24 cellular contexts compared by ENCODE assay signal in the genomic region with DNA sequence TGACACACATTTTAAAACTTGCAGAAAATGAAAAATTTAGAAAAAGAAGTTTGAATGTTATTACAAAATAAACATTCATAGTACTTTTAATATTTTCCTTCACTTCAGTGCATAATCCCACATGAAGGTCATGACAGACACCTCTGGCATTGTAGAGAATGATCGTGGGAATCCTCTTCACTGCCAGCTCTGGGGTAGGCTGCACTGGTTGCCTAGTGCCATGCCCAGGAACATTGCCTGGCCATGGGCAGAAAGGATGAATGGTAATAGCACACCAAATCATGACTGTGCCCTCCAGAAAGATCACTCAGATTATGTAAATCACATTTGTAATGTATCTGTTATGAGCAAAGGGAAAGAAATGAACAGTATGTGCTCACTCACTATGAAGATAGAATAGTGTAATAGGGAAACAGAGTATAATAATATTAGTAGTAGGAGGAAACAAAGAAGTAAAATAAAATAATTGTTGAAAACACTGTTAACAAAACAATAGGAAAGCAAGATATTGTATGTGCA.
DNase-seq lines count a peak whose midpoint lies in the region; ATAC-seq, FAIRE-seq and TF ChIP-seq lines count a peak whose summit lies in the region.
"Had no signal": no experiment of that assay in that cellular context is flagged by ENCODE, and none has a peak within 500 bp of the region (broad histone marks: within the 10 kb centered on the region; RNA-seq: fewer than 3 reads in every experiment).

No MANE protein-coding gene starts in this region.

- no peak for TF ChIP-seq CTCF in HFFc6 (IDR thresholded peaks at IDR 0.05)
- no peak for TF ChIP-seq CTCF in astrocyte (IDR thresholded peaks at IDR 0.05; ENCODE audit: insufficient read depth, low read depth, low read length)
- TF ChIP-seq CTCF in fibroblast of the aortic adventitia (IDR thresholded peaks at IDR 0.05; ENCODE audit: insufficient read depth, low read length), result no peak
- TF ChIP-seq CTCF in esophagus squamous epithelium (IDR thresholded peaks at IDR 0.05), result no peak

- H3K9me3 Mint-ChIP-seq in HFFc6 (no peaks in the 10 kb centered on the region), astrocyte (ENCODE audit: unreplicated experiment) (no peaks in the 10 kb centered on the region)

- H3K27ac ChIP-seq in ACC112 (ENCODE audit: low read depth, low read length) (peak overlapping the region; percentile 21; the same call in 1 of the 2 replicates), astrocyte (ENCODE audit: low read depth, low read length) (no peak overlapping the region), esophagus squamous epithelium (no peak overlapping the region)
- H3K27ac ChIP-seq: adrenal gland, BLaER1, parathyroid adenoma, sigmoid colon, upper lobe of left lung had no signal

- peaks cover 19% of the 10 kb centered on the region for H3K4me1 ChIP-seq in ACC112 (ENCODE audit: control insufficient read depth, insufficient read depth, low read length, unreplicated experiment)
- H3K4me1 ChIP-seq in astrocyte (ENCODE audit: insufficient read depth, low read length), result no peaks in the 10 kb centered on the region
- H3K4me1 ChIP-seq in esophagus squamous epithelium, result no peaks in the 10 kb centered on the region
- H3K4me1 ChIP-seq: adrenal gland, BLaER1, parathyroid adenoma, sigmoid colon, upper lobe of left lung had no signal

- no peaks in the 10 kb centered on the region for H3K36me3 Mint-ChIP-seq in HFFc6 (ENCODE audit: low read depth)
- H3K36me3 Mint-ChIP-seq in astrocyte (ENCODE audit: low read depth, unreplicated experiment), result no peaks in the 10 kb centered on the region
- H3K36me3 Mint-ChIP-seq: IgD-negative memory B cell, natural killer cell had no signal

- FAIRE-seq in astrocyte (lab: Jason Lieb, UNC), result no peak

- no peak overlapping the region for H3K4me2 ChIP-seq in astrocyte (ENCODE audit: low read length)
- H3K4me2 ChIP-seq: BLaER1 had no signal

- DNase-seq in HFFc6, result peak; percentile 25
- peak; percentile 12 for DNase-seq in astrocyte (ENCODE audit: low read depth)
- DNase-seq in fibroblast of the aortic adventitia (ENCODE audit: low read depth), result peak; percentile 16
- DNase-seq in NCI-H2107 (lab: John Stamatoyannopoulos, UW), result no peak
- DNase-seq in erythroblast (lab: John Stamatoyannopoulos, UW), result no peak
- DNase-seq in esophagus squamous epithelium (lab: John Stamatoyannopoulos, UW), result no peak
- DNase-seq: activated CD8-positive, alpha-beta T cell treated with anti-CD3 and anti-CD28 coated beads, Interleukin-2, amount 10 ng/mL, durations not matched to agents 7 days and 5 days; activated gamma-delta T cell treated with Interleukin-2 at 50 U/mL for 16 hours; Calu3; dermis blood vessel endothelial cell; H7; natural killer cell; NCI-H146; NCI-H748 treated with DMSO at 0.1 percent for 48 hours; sigmoid colon; upper lobe of left lung had no signal

- H4K20me1 ChIP-seq in astrocyte (ENCODE audit: insufficient read depth, low read length), result no peaks in the 10 kb centered on the region
- H4K20me1 ChIP-seq: BLaER1 had no signal

- H3K27ac Mint-ChIP-seq in HFFc6, result no peak overlapping the region; the same call in 1 of the 2 replicates
- H3K27ac Mint-ChIP-seq in astrocyte (ENCODE audit: unreplicated experiment), result no peak overlapping the region
- H3K27ac Mint-ChIP-seq: activated CD8-positive, alpha-beta T cell treated with anti-CD3 and anti-CD28 coated beads, Interleukin-2, amount 10 ng/mL, durations not matched to agents 7 days and 5 days; IgD-negative memory B cell; mesothelial cell of epicardium; natural killer cell had no signal

- no peaks in the 10 kb centered on the region for H3K27me3 ChIP-seq in ACC112 (ENCODE audit: insufficient read depth, low read length)
- H3K27me3 ChIP-seq in astrocyte (ENCODE audit: insufficient read depth, low read length), result no peaks in the 10 kb centered on the region
- H3K27me3 ChIP-seq in esophagus squamous epithelium, result no peaks in the 10 kb centered on the region
- H3K27me3 ChIP-seq: adrenal gland, BLaER1, sigmoid colon, upper lobe of left lung had no signal

- H3K27me3 Mint-ChIP-seq in HFFc6 (ENCODE audit: insufficient read depth) (no peaks in the 10 kb centered on the region), astrocyte (ENCODE audit: low read depth, unreplicated experiment) (no peaks in the 10 kb centered on the region)
- H3K27me3 Mint-ChIP-seq: IgD-negative memory B cell had no signal

- H3K79me2 ChIP-seq in ACC112 (ENCODE audit: control insufficient read depth, insufficient read depth, low read length, unreplicated experiment), result no peaks in the 10 kb centered on the region
- no peaks in the 10 kb centered on the region for H3K79me2 ChIP-seq in astrocyte (ENCODE audit: insufficient read depth, low read length)
- H3K79me2 ChIP-seq: parathyroid adenoma had no signal

- intact Hi-C loops in esophagus squamous epithelium (cut with DNase I), result no loop called here

- WGBS in esophagus squamous epithelium, 2 donors, result 50 to 83% methylated on average over 1 of the region's 1 CpG

- H3K36me3 ChIP-seq in ACC112 (ENCODE audit: insufficient read depth, low read length), result no peaks in the 10 kb centered on the region
- no peaks in the 10 kb centered on the region for H3K36me3 ChIP-seq in astrocyte (ENCODE audit: insufficient read depth, low read length)
- peaks cover 0 to 8% (median 0%) of the 10 kb centered on the region in 3 donors for H3K36me3 ChIP-seq in esophagus squamous epithelium
- H3K36me3 ChIP-seq: adrenal gland, BLaER1, sigmoid colon, upper lobe of left lung had no signal

- H2AFZ ChIP-seq in ACC112 (ENCODE audit: low read length, unreplicated experiment), result no peak overlapping the region
- H2AFZ ChIP-seq in astrocyte (ENCODE audit: low read depth, low read length), result no peak overlapping the region
- H2AFZ ChIP-seq: parathyroid adenoma had no signal

- H3K4me3 ChIP-seq in ACC112 (ENCODE audit: low read depth, low read length) (no peak overlapping the region), astrocyte (ENCODE audit: insufficient read depth, low read depth, low read length) (no peak overlapping the region), fibroblast of the aortic adventitia (ENCODE audit: low read depth, low read length) (no peak overlapping the region), esophagus squamous epithelium (no peak overlapping the region)
- H3K4me3 ChIP-seq: adrenal gland, BLaER1, sigmoid colon, upper lobe of left lung had no signal

- peaks cover 24% of the 10 kb centered on the region for H3K4me1 Mint-ChIP-seq in HFFc6 (ENCODE audit: low read depth)
- H3K4me1 Mint-ChIP-seq in astrocyte (ENCODE audit: low read depth, unreplicated experiment), result no peaks in the 10 kb centered on the region
- H3K4me1 Mint-ChIP-seq: IgD-negative memory B cell, mesothelial cell of epicardium, natural killer cell had no signal

- no peak overlapping the region for H3K4me3 Mint-ChIP-seq in HFFc6
- no peak overlapping the region for H3K4me3 Mint-ChIP-seq in astrocyte (ENCODE audit: unreplicated experiment)
- H3K4me3 Mint-ChIP-seq: activated CD8-positive, alpha-beta T cell treated with anti-CD3 and anti-CD28 coated beads, Interleukin-2, amount 10 ng/mL, durations not matched to agents 7 days and 5 days; IgD-negative memory B cell; mesothelial cell of epicardium; natural killer cell had no signal

- ATAC-seq in GM19328 (IDR thresholded peaks at IDR 0.05; ENCODE audit: unreplicated experiment), result no peak
- ATAC-seq: activated CD4-positive, CD25-positive, alpha-beta regulatory T cell treated with anti-CD3 and anti-CD28 coated beads, Interleukin-2, amount 50 U/mL, for 24 hours; activated CD8-positive, alpha-beta T cell treated with anti-CD3 and anti-CD28 coated beads, Interleukin-2, amount 10 ng/mL, durations not matched to agents 7 days and 5 days; natural killer cell had no signal

- H3K9ac ChIP-seq in astrocyte (ENCODE audit: low read length), result no peak overlapping the region
- H3K9ac ChIP-seq: BLaER1, parathyroid adenoma had no signal

- H3K9me3 ChIP-seq in astrocyte (ENCODE audit: insufficient read depth, low read depth, low read length), result no peaks in the 10 kb centered on the region
- no peaks in the 10 kb centered on the region for H3K9me3 ChIP-seq in esophagus squamous epithelium
- H3K9me3 ChIP-seq: BLaER1, sigmoid colon, upper lobe of left lung had no signal

- TF ChIP-seq POLR2A in erythroblast (IDR thresholded peaks at IDR 0.05; ENCODE audit: low read length) (no peak), esophagus squamous epithelium (IDR thresholded peaks at IDR 0.05) (no peak)

Comparison
In these comparisons a context has a peak if more than half of its experiments do, and no peak if none do; other contexts are left out.
1. DNase-seq: peak in HFFc6 (single experiment), astrocyte (single experiment) and fibroblast of the aortic adventitia (single experiment); none in NCI-H2107 (single experiment), erythroblast (0 of 2) and esophagus squamous epithelium (single experiment).